In genomic region chr5:91641730-91642350, GRCh38 we compare ENCODE assay signal across 8 cellular contexts.
DNase-seq lines count a peak whose midpoint lies in the region; ATAC-seq and TF ChIP-seq lines count a peak whose summit lies in the region.

No MANE protein-coding gene starts in this region.

- H3K36me3 Mint-ChIP-seq in mesothelial cell of epicardium, result no peaks in the 10 kb centered on the region

- no TSS peak for BruUV-seq in mammary epithelial cell (replicated peaks; lab: Mats Ljungman, UMichigan)

- DNase-seq in EL, result peak; percentile 52
- DNase-seq in NCI-H345 treated with DMSO at 0.1 percent for 48 hours (lab: John Stamatoyannopoulos, UW; ENCODE audit: unreplicated experiment), result peak; percentile 44
- peak; percentile 8 for DNase-seq in mammary epithelial cell
- no peak for DNase-seq in mesothelial cell of epicardium (ENCODE audit: low spot score in 2 of 2, unreplicated experiment in 2 of 2)
- DNase-seq in right cardiac atrium, result no peak

- H3K27me3 ChIP-seq in mammary epithelial cell (ENCODE audit: insufficient read depth, low read length) (no peaks in the 10 kb centered on the region), right cardiac atrium (ENCODE audit: control insufficient read depth, insufficient read depth) (no peaks in the 10 kb centered on the region)

- no peaks in the 10 kb centered on the region for H3K36me3 ChIP-seq in mammary epithelial cell (ENCODE audit: insufficient read depth, low read length)

- H3K4me1 ChIP-seq in mammary epithelial cell (ENCODE audit: insufficient read depth, low read length) (no peaks in the 10 kb centered on the region), right cardiac atrium (ENCODE audit: control insufficient read depth, insufficient read depth, low read length) (no peaks in the 10 kb centered on the region)

- H3K9me3 ChIP-seq in mammary epithelial cell (replicated peaks; ENCODE audit: insufficient read depth, low read length), result no peaks in the 10 kb centered on the region
- no peaks in the 10 kb centered on the region for H3K9me3 ChIP-seq in right cardiac atrium (ENCODE audit: control insufficient read depth, low read length)

- no peaks in the 10 kb centered on the region for H4K20me1 ChIP-seq in mammary epithelial cell (ENCODE audit: insufficient read depth, low read length)

- dilution Hi-C loops in mammary epithelial cell (cut with HindIII; ENCODE audit: low sequenced_read_pairs), result no loop called here

- H3K4me2 ChIP-seq in mammary epithelial cell (ENCODE audit: insufficient read depth, low read depth, low read length), result no peak overlapping the region

- H3K27me3 Mint-ChIP-seq in mesothelial cell of epicardium (ENCODE audit: low read depth), result peaks cover 5% of the 10 kb centered on the region

- no peak overlapping the region for H2AFZ ChIP-seq in mammary epithelial cell (ENCODE audit: low read depth, low read length)

- no peak overlapping the region for H3K27ac ChIP-seq in mammary epithelial cell (ENCODE audit: insufficient read depth, low read depth, low read length)
- no peak overlapping the region for H3K27ac ChIP-seq in right cardiac atrium (ENCODE audit: low read length)

- in situ Hi-C loops in mammary epithelial cell (cut with MboI; ENCODE audit: low sequenced_read_pairs in 2 of 2), result no loop called here

- no peak overlapping the region for H3K27ac Mint-ChIP-seq in mesothelial cell of epicardium

- no peaks in the 10 kb centered on the region for H3K4me1 Mint-ChIP-seq in mesothelial cell of epicardium

- no peaks in the 10 kb centered on the region for H3K9me3 Mint-ChIP-seq in mesothelial cell of epicardium

- intact Hi-C loops in mammary epithelial cell (cut with micrococcal nuclease) (loop anchor here (1.0 kb wide), 1 partner anchor 142 kb away; no protein-coding TSS in a partner anchor), right cardiac atrium (cut with DNase I) (no loop called here)

- peak; percentile 40 to 48 for TF ChIP-seq CTCF in mammary epithelial cell (conservative IDR thresholded peaks at IDR 0.05 in 1 of 2, IDR thresholded peaks at IDR 0.05 in 1 of 2; ENCODE audit: extremely low read depth in 1 of 2, insufficient read depth in 1 of 2, low read depth in 1 of 2, low read length in 2 of 2)
- peak; percentile 91 for TF ChIP-seq CTCF in mesothelial cell of epicardium (IDR thresholded peaks at IDR 0.05; ENCODE audit: unreplicated experiment)

- no peaks in the 10 kb centered on the region for H3K79me2 ChIP-seq in mammary epithelial cell (ENCODE audit: insufficient read depth, low read length)

- 0% methylated on average over 2 of the region's 2 CpGs for WGBS in mammary epithelial cell (ENCODE audit: low coverage, missing lambda C conversion rate)
- 5% methylated on average over 2 of the region's 2 CpGs for WGBS in right cardiac atrium

- H3K9ac ChIP-seq in mammary epithelial cell (ENCODE audit: insufficient read depth, low read length), result no peak overlapping the region

- H3K4me3 ChIP-seq in mammary epithelial cell (replicated peaks in 1 of 3; ENCODE audit: insufficient read depth in 1 of 3, low read depth in 2 of 3, low read length in 3 of 3), result no peak overlapping the region
- H3K4me3 ChIP-seq in right cardiac atrium (ENCODE audit: low read length), result no peak overlapping the region

- CTCF ChIA-PET in mammary epithelial cell (lab: Charles Lee; ENCODE audit: low non-redundant PET), result interaction anchor here (0.5 to 0.6 kb wide), 3 partner anchors 262 to 581 kb away, joined by 3 to 7 read pairs (median 3); no protein-coding TSS in a partner anchor

- ATAC-seq in HG02678 (IDR thresholded peaks at IDR 0.05; ENCODE audit: unreplicated experiment) (peak; percentile 66), GM19324 (IDR thresholded peaks at IDR 0.05; ENCODE audit: low FRiP score, unreplicated experiment) (no peak), GM21528 (IDR thresholded peaks at IDR 0.05; ENCODE audit: low FRiP score, unreplicated experiment) (no peak), right cardiac atrium (no peak)

- no peak overlapping the region for H3K4me3 Mint-ChIP-seq in mesothelial cell of epicardium

Comparison
In these comparisons a context has a peak if more than half of its experiments do, and no peak if none do; other contexts are left out.
1. DNase-seq: peak in EL (single experiment), NCI-H345 treated with DMSO at 0.1 percent for 48 hours (single experiment) and mammary epithelial cell (single experiment); none in mesothelial cell of epicardium (0 of 2) and right cardiac atrium (0 of 3).